ENCODE assay signal across 9 cellular contexts in genomic region chr13:46184277-46184699, GRCh38. TPM values are rescaled to one million over a fixed set of nuclear protein-coding genes. Genes with fewer than 3 reads are reported as not detected.
A peak's percentile ranks its signal among the peaks of the same experiment; 100 is the strongest.
DNase-seq lines count a peak whose midpoint lies in the region; ATAC-seq, FAIRE-seq and TF ChIP-seq lines count a peak whose summit lies in the region.
"Had no signal": no experiment of that assay in that cellular context is flagged by ENCODE, and none has a peak within 500 bp of the region (broad histone marks: within the 10 kb centered on the region; RNA-seq: fewer than 3 reads in every experiment).

No MANE protein-coding gene starts in this region.

- no peak overlapping the region for H3K4me2 ChIP-seq in KMS-11

- H3K4me3 ChIP-seq in KMS-11 (IDR thresholded peaks at IDR 0.05; ENCODE audit: insufficient read depth, low read depth, low read length), result no peak overlapping the region

- TF ChIP-seq CTCF in KMS-11 (conservative IDR thresholded peaks at IDR 0.05; ENCODE audit: low read depth, low read length) (peak; percentile 66; the same call in 1 of the 2 replicates), WTC11 (IDR thresholded peaks at IDR 0.05) (peak; percentile 70), natural killer cell (IDR thresholded peaks at IDR 0.05) (peak; percentile 67)

- H3K36me3 ChIP-seq in KMS-11 (ENCODE audit: insufficient read depth), result no peaks in the 10 kb centered on the region

- H2AFZ ChIP-seq in KMS-11 (ENCODE audit: low read depth), result no peak overlapping the region

- H3K36me3 Mint-ChIP-seq in WTC11, result no peaks in the 10 kb centered on the region
- peaks cover 21% of the 10 kb centered on the region for H3K36me3 Mint-ChIP-seq in central memory CD8-positive, alpha-beta T cell (ENCODE audit: insufficient read depth)
- H3K36me3 Mint-ChIP-seq in natural killer cell, result no peaks in the 10 kb centered on the region
- H3K36me3 Mint-ChIP-seq: brain had no signal

- CTCF ChIA-PET in WTC11 (lab: Charles Lee), result no interaction called here

- POLR2A ChIA-PET in WTC11 (lab: Charles Lee), result no interaction called here

- H3K9me3 Mint-ChIP-seq in WTC11 (no peaks in the 10 kb centered on the region), natural killer cell (no peaks in the 10 kb centered on the region)
- H3K9me3 Mint-ChIP-seq in central memory CD8-positive, alpha-beta T cell, result no peaks in the 10 kb centered on the region

- no peaks in the 10 kb centered on the region for H3K79me2 ChIP-seq in KMS-11 (ENCODE audit: insufficient read depth, low read depth)

- ATAC-seq in GM21717 (IDR thresholded peaks at IDR 0.05; ENCODE audit: unreplicated experiment) (peak; percentile 42), WTC11 (peak; percentile 97), natural killer cell (peak; percentile 66 to 82 (median 73))
- peak; percentile 74 for ATAC-seq in central memory CD8-positive, alpha-beta T cell (replicated peaks; ENCODE audit: extremely low read depth, poor library complexity, severe bottlenecking)

- H3K27me3 ChIP-seq in KMS-11 (ENCODE audit: insufficient read depth, low read depth), result no peaks in the 10 kb centered on the region

- H3K27me3 Mint-ChIP-seq in WTC11 (ENCODE audit: low read depth) (no peaks in the 10 kb centered on the region), natural killer cell (ENCODE audit: low read depth in 2 of 2) (no peaks in the 10 kb centered on the region)
- no peaks in the 10 kb centered on the region for H3K27me3 Mint-ChIP-seq in central memory CD8-positive, alpha-beta T cell

- H3K4me3 Mint-ChIP-seq in WTC11, result no peak overlapping the region
- peak overlapping the region; percentile 80 for H3K4me3 Mint-ChIP-seq in central memory CD8-positive, alpha-beta T cell
- peak overlapping the region; percentile 95 for H3K4me3 Mint-ChIP-seq in natural killer cell
- H3K4me3 Mint-ChIP-seq: brain had no signal

- no peak for FAIRE-seq in urothelium cell line (lab: Jason Lieb, UNC)

- H3K4me1 Mint-ChIP-seq in WTC11, result peaks cover 19% of the 10 kb centered on the region
- H3K4me1 Mint-ChIP-seq in central memory CD8-positive, alpha-beta T cell, result peaks cover 59% of the 10 kb centered on the region
- peaks cover 49 to 62% of the 10 kb centered on the region in 2 donors for H3K4me1 Mint-ChIP-seq in natural killer cell
- H3K4me1 Mint-ChIP-seq: brain had no signal

- no peaks in the 10 kb centered on the region for H4K20me1 ChIP-seq in KMS-11 (ENCODE audit: insufficient read depth)

- H3K27ac ChIP-seq in KMS-11, result no peak overlapping the region

- H3K4me1 ChIP-seq in KMS-11 (ENCODE audit: low read depth, poor library complexity, severe bottlenecking), result peaks cover 35% of the 10 kb centered on the region

- intact Hi-C loops in natural killer cell (cut with micrococcal nuclease), result loop anchor here (1.0 to 5.0 kb wide), 4 partner anchors 24 to 132 kb away; partner anchors contain the start of genes LRRC63 and ZC3H13

- DNase-seq in GDM1 (lab: John Stamatoyannopoulos, UW), result peak; percentile 74
- peak; percentile 72 for DNase-seq in WTC11 (ENCODE audit: low spot score)
- DNase-seq in central memory CD8-positive, alpha-beta T cell (ENCODE audit: low spot score in 2 of 2), result peak; percentile 62 to 69
- DNase-seq in natural killer cell, result peak; percentile 67
- DNase-seq in urothelium cell line (ENCODE audit: low spot score), result peak; percentile 11
- no peak for DNase-seq in cerebellum (ENCODE audit: low spot score)

- no peak overlapping the region for H3K9ac ChIP-seq in KMS-11

- no peak overlapping the region for H3K27ac Mint-ChIP-seq in WTC11
- H3K27ac Mint-ChIP-seq in central memory CD8-positive, alpha-beta T cell (ENCODE audit: low read depth), result peak overlapping the region; percentile 98
- H3K27ac Mint-ChIP-seq in natural killer cell, result peak overlapping the region; percentile 84 to 96
- H3K27ac Mint-ChIP-seq: brain had no signal

TF ChIP-seq in WTC11, 78 proteins besides CTCF, POLR2A, EP300 and RAD21:
- TF ChIP-seq SOX15 (CRISPR knock-in tag; IDR thresholded peaks at IDR 0.05) (no peak), USF2 (CRISPR knock-in tag; IDR thresholded peaks at IDR 0.05) (no peak), GRHL2 (CRISPR knock-in tag; IDR thresholded peaks at IDR 0.05; ENCODE audit: insufficient replicate concordance, severe bottlenecking) (no peak), GTF2I (CRISPR knock-in tag; conservative IDR thresholded peaks at IDR 0.05) (no peak), TEAD4 (CRISPR knock-in tag; IDR thresholded peaks at IDR 0.05) (no peak), ARID4B (CRISPR knock-in tag; IDR thresholded peaks at IDR 0.05; ENCODE audit: borderline replicate concordance) (no peak), JAZF1 (CRISPR knock-in tag; IDR thresholded peaks at IDR 0.05) (no peak), ZNF263 (CRISPR knock-in tag; IDR thresholded peaks at IDR 0.05; ENCODE audit: low read depth) (no peak), ZNF219 (CRISPR knock-in tag; IDR thresholded peaks at IDR 0.05; ENCODE audit: borderline replicate concordance) (no peak), RORB (CRISPR knock-in tag; IDR thresholded peaks at IDR 0.05) (no peak)

RNA-seq across cellular contexts. Expression of gene LCP1, which starts 2.3 kb away (rescaled TPM):
- 2.7 to 3.7 TPM (median 3.2 TPM) in 3 replicates for total RNA-seq in WTC11 (2021)
- total RNA-seq in natural killer cell, result 1,000 to 10,000 TPM; 1,088 to 1,116 (median 1,113) TPM
- total RNA-seq in cerebellum, result 5.7 TPM

RNA-seq across cellular contexts. Expression of gene LRRC63, which starts 27.4 kb away (rescaled TPM):
- total RNA-seq in WTC11 (2021) (0.11 TPM in 1 of 3 replicates, not detected in the others), natural killer cell (under 1 TPM; 0.32 to 0.95 (median 0.40) TPM), cerebellum (1.7 TPM)

Comparison
In these comparisons a context has a peak if more than half of its experiments do, and no peak if none do; other contexts are left out.
1. ATAC-seq: peak in every context shown above with its lines; median percentile 97 in WTC11; 74 in central memory CD8-positive, alpha-beta T cell; 73 in natural killer cell; 42 in GM21717.
2. RNA of gene LCP1, which starts 2.3 kb away (total RNA-seq): 1,088 to 1,116 TPM in natural killer cell; 5.7 TPM in cerebellum (single experiment) and 2.7 to 3.7 TPM in WTC11; every median in the first group is over 100 times any median in the second.
3. Peak in every context shown above with its lines, with median percentiles within 50 percentile points of each other: CTCF ChIP-seq.